ENCODE assay signal across 1 cellular context in genomic region chr2:64989126-64989981, GRCh38.
TF ChIP-seq lines count a peak whose summit lies in the region.

SLC1A4 (plus strand) TSS chr2:64989399; CDS start chr2:64989644, 245 bp downstream.

TF ChIP-seq in K562, 482 proteins besides CTCF, POLR2A, EP300 and RAD21 (continued from another document and continues in another):
- TF ChIP-seq, protein P1, sequence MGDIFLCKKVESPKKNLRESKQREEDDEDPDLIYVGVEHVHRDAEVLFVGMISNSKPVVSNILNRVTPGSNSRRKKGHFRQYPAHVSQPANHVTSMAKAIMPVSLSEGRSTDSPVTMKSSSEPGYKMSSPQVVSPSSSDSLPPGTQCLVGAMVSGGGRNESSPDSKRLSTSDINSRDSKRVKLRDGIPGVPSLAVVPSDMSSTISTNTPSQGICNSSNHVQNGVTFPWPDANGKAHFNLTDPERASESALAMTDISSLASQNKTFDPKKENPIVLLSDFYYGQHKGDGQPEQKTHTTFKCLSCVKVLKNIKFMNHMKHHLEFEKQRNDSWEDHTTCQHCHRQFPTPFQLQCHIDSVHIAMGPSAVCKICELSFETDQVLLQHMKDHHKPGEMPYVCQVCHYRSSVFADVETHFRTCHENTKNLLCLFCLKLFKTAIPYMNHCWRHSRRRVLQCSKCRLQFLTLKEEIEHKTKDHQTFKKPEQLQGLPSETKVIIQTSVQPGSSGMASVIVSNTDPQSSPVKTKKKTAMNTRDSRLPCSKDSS (IDR thresholded peaks at IDR 0.05; ENCODE audit: low read depth, partially characterized antibody), result no peak
- no peak for TF ChIP-seq THAP7 (CRISPR knock-in tag; IDR thresholded peaks at IDR 0.05)
- TF ChIP-seq EWSR1 (IDR thresholded peaks at IDR 0.05; ENCODE audit: borderline replicate concordance, low read depth, partially characterized antibody), result no peak
- no peak for TF ChIP-seq PHF21A (IDR thresholded peaks at IDR 0.05; ENCODE audit: borderline replicate concordance, low read depth)
- no peak for TF ChIP-seq ZBTB17 (CRISPR knock-in tag; IDR thresholded peaks at IDR 0.05)
- no peak for TF ChIP-seq HDGF (IDR thresholded peaks at IDR 0.05)
- TF ChIP-seq MLX (CRISPR knock-in tag; conservative IDR thresholded peaks at IDR 0.05), result no peak
- no peak for TF ChIP-seq ARNT (IDR thresholded peaks at IDR 0.05)
- TF ChIP-seq SETDB1 (IDR thresholded peaks at IDR 0.05; ENCODE audit: low read length), result no peak
- TF ChIP-seq POLR2G (IDR thresholded peaks at IDR 0.05; ENCODE audit: low read depth, low read length), result peak; percentile 86
- TF ChIP-seq, protein P2, sequence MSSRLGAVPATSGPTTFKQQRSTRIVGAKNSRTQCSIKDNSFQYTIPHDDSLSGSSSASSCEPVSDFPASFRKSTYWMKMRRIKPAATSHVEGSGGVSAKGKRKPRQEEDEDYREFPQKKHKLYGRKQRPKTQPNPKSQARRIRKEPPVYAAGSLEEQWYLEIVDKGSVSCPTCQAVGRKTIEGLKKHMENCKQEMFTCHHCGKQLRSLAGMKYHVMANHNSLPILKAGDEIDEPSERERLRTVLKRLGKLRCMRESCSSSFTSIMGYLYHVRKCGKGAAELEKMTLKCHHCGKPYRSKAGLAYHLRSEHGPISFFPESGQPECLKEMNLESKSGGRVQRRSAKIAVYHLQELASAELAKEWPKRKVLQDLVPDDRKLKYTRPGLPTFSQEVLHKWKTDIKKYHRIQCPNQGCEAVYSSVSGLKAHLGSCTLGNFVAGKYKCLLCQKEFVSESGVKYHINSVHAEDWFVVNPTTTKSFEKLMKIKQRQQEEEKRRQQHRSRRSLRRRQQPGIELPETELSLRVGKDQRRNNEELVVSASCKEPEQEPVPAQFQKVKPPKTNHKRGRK (tag; IDR thresholded peaks at IDR 0.05), result no peak
- no peak for TF ChIP-seq ZBED1 (IDR thresholded peaks at IDR 0.05)
- TF ChIP-seq NUFIP1 (IDR thresholded peaks at IDR 0.05; ENCODE audit: partially characterized antibody), result no peak
- no peak for TF ChIP-seq MED1 (CRISPR knock-in tag; IDR thresholded peaks at IDR 0.05; ENCODE audit: borderline replicate concordance)
- TF ChIP-seq MAFK (IDR thresholded peaks at IDR 0.05; ENCODE audit: low read length), result no peak
- no peak for TF ChIP-seq ZBTB9 (CRISPR knock-in tag; IDR thresholded peaks at IDR 0.05)
- TF ChIP-seq SMARCB1 (IDR thresholded peaks at IDR 0.05; ENCODE audit: insufficient read length, low read depth), result no peak
- TF ChIP-seq ADNP (tag; IDR thresholded peaks at IDR 0.05), result no peak
- TF ChIP-seq, protein P3, sequence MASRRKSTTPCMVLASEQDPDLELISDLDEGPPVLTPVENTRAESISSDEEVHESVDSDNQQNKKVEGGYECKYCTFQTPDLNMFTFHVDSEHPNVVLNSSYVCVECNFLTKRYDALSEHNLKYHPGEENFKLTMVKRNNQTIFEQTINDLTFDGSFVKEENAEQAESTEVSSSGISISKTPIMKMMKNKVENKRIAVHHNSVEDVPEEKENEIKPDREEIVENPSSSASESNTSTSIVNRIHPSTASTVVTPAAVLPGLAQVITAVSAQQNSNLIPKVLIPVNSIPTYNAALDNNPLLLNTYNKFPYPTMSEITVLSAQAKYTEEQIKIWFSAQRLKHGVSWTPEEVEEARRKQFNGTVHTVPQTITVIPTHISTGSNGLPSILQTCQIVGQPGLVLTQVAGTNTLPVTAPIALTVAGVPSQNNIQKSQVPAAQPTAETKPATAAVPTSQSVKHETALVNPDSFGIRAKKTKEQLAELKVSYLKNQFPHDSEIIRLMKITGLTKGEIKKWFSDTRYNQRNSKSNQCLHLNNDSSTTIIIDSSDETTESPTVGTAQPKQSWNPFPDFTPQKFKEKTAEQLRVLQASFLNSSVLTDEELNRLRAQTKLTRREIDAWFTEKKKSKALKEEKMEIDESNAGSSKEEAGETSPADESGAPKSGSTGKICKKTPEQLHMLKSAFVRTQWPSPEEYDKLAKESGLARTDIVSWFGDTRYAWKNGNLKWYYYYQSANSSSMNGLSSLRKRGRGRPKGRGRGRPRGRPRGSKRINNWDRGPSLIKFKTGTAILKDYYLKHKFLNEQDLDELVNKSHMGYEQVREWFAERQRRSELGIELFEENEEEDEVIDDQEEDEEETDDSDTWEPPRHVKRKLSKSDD (conservative IDR thresholded peaks at IDR 0.05; ENCODE audit: low read length), result no peak
- TF ChIP-seq CREBBP (IDR thresholded peaks at IDR 0.05; ENCODE audit: low read depth, low read length), result no peak
- no peak for TF ChIP-seq ZNF253 (CRISPR knock-in tag; conservative IDR thresholded peaks at IDR 0.05)
- 0 out of 2 replicates have a peak, but pooled peaks have one; percentile 13 for TF ChIP-seq RREB1 (CRISPR knock-in tag; IDR thresholded peaks at IDR 0.05)
- no peak; the same call in 1 of the 2 replicates for TF ChIP-seq MTA3 (IDR thresholded peaks at IDR 0.05; ENCODE audit: borderline replicate concordance)
- no peak for TF ChIP-seq ZNF778 (CRISPR knock-in tag; IDR thresholded peaks at IDR 0.05)
- TF ChIP-seq, protein P4, sequence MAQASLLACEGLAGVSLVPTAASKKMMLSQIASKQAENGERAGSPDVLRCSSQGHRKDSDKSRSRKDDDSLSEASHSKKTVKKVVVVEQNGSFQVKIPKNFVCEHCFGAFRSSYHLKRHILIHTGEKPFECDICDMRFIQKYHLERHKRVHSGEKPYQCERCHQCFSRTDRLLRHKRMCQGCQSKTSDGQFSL (CRISPR knock-in tag; IDR thresholded peaks at IDR 0.05), result no peak
- TF ChIP-seq, protein P4 (tag; IDR thresholded peaks at IDR 0.05), result no peak
- no peak for TF ChIP-seq NCOA1 (IDR thresholded peaks at IDR 0.05; ENCODE audit: low read depth)
- peak; percentile 35 for TF ChIP-seq RBM22 (IDR thresholded peaks at IDR 0.05; ENCODE audit: low read depth, low read length, poor library complexity, severe bottlenecking)
- no peak for TF ChIP-seq IRF1 (CRISPR knock-in tag; IDR thresholded peaks at IDR 0.05; ENCODE audit: borderline replicate concordance)
- TF ChIP-seq HNRNPH1 (optimal IDR thresholded peaks at IDR 0.05; ENCODE audit: low read depth, low read length), result no peak
- no peak for TF ChIP-seq PHB2 (IDR thresholded peaks at IDR 0.05; ENCODE audit: low read depth)
- no peak for TF ChIP-seq GTF2B (IDR thresholded peaks at IDR 0.05; ENCODE audit: extremely low read depth, insufficient read length)
- no peak for TF ChIP-seq SFPQ (IDR thresholded peaks at IDR 0.05; ENCODE audit: low read depth, low read length)
- no peak for TF ChIP-seq ZNF764 (CRISPR knock-in tag; IDR thresholded peaks at IDR 0.05; ENCODE audit: low read depth)
- TF ChIP-seq SIN3B (IDR thresholded peaks at IDR 0.05; ENCODE audit: low read depth), result peak; percentile 46; the same call in 1 of the 2 replicates
- no peak for TF ChIP-seq ILK (tag; IDR thresholded peaks at IDR 0.05; ENCODE audit: borderline replicate concordance, low read depth)
- TF ChIP-seq SOX6 (IDR thresholded peaks at IDR 0.05), result no peak
- TF ChIP-seq U2AF1 (optimal IDR thresholded peaks at IDR 0.05; ENCODE audit: low read depth, low read length), result no peak
- TF ChIP-seq, protein P5, sequence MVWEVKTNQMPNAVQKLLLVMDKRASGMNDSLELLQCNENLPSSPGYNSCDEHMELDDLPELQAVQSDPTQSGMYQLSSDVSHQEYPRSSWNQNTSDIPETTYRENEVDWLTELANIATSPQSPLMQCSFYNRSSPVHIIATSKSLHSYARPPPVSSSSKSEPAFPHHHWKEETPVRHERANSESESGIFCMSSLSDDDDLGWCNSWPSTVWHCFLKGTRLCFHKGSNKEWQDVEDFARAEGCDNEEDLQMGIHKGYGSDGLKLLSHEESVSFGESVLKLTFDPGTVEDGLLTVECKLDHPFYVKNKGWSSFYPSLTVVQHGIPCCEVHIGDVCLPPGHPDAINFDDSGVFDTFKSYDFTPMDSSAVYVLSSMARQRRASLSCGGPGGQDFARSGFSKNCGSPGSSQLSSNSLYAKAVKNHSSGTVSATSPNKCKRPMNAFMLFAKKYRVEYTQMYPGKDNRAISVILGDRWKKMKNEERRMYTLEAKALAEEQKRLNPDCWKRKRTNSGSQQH (CRISPR knock-in tag; IDR thresholded peaks at IDR 0.05), result 0 out of 2 replicates have a peak, but pooled peaks have one; percentile 71
- TF ChIP-seq JUNB (CRISPR knock-in tag; conservative IDR thresholded peaks at IDR 0.05), result no peak
- no peak for TF ChIP-seq GATA2 (CRISPR knock-in tag; IDR thresholded peaks at IDR 0.05)
